Comparison of ENCODE assay signal across 1 cellular context in the genomic region with DNA sequence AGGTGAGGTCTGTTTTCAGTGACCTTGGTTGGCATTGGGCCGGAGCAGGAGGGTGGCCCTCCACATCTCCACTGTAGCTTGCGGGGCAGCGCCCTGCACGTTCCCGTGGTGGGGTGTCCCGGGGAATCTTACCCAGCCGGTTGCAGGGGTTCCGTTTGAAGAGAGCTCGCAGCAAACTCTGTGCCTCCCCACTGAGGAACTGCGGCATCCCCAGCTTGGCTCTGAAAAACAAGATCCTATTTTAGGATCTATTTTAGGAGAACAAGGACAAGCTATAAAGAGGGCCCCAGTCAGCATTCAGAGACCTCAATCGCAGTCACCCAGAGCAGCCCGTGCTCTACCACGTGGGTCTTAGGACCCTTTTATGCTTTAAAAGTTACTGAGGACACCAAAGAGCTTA.
TF ChIP-seq lines count a peak whose summit lies in the region.

No MANE protein-coding gene starts in this region.

TF ChIP-seq in SK-N-SH treated with all-trans-retinoic acid at 6 μM for 48 hours, 23 proteins besides CTCF, POLR2A, EP300 and RAD21 (continued from another document):
- TF ChIP-seq OSR1 (CRISPR knock-in tag; IDR thresholded peaks at IDR 0.05) = no peak
- TF ChIP-seq PATZ1 (CRISPR knock-in tag; IDR thresholded peaks at IDR 0.05; ENCODE audit: borderline replicate concordance) = no peak
- TF ChIP-seq TCF4 (CRISPR knock-in tag; IDR thresholded peaks at IDR 0.05; ENCODE audit: borderline replicate concordance) = no peak
- no peak for TF ChIP-seq ZNF565 (CRISPR knock-in tag; conservative IDR thresholded peaks at IDR 0.05; ENCODE audit: low read depth)
- no peak for TF ChIP-seq CREB5 (CRISPR knock-in tag; IDR thresholded peaks at IDR 0.05; ENCODE audit: low read depth)
- TF ChIP-seq ZNF70 (CRISPR knock-in tag; IDR thresholded peaks at IDR 0.05) = no peak
